Comparison of ENCODE assay signal across 8 cellular contexts in genomic region chr9:21576331-21577189, GRCh38.
A peak's percentile ranks its signal among the peaks of the same experiment; 100 is the strongest.
DNase-seq lines count a peak whose midpoint lies in the region; ATAC-seq and TF ChIP-seq lines count a peak whose summit lies in the region.

No MANE protein-coding gene starts in this region.

- H3K4me1 ChIP-seq in ACC112 (ENCODE audit: control insufficient read depth, insufficient read depth, low read length, unreplicated experiment): peaks cover 46% of the 10 kb centered on the region

- no peak overlapping the region for H3K4me3 Mint-ChIP-seq in progenitor cell of endocrine pancreas (ENCODE audit: low read depth)

- H3K4me1 Mint-ChIP-seq in progenitor cell of endocrine pancreas (ENCODE audit: low read depth): peaks cover 32% of the 10 kb centered on the region

- H2AFZ ChIP-seq in ACC112 (ENCODE audit: low read length, unreplicated experiment): peak overlapping the region; percentile 80

- H3K27me3 ChIP-seq in ACC112 (ENCODE audit: insufficient read depth, low read length): no peaks in the 10 kb centered on the region

- TF ChIP-seq CTCF in epithelial cell of esophagus (IDR thresholded peaks at IDR 0.05; ENCODE audit: insufficient read depth, low read depth, low read length, missing control alignments): no peak
- no peak for TF ChIP-seq CTCF in progenitor cell of endocrine pancreas (IDR thresholded peaks at IDR 0.05; ENCODE audit: unreplicated experiment)

- no peaks in the 10 kb centered on the region for H3K36me3 ChIP-seq in ACC112 (ENCODE audit: insufficient read depth, low read length)

- peak; percentile 62 for ATAC-seq in GM19395 (IDR thresholded peaks at IDR 0.05; ENCODE audit: unreplicated experiment)

- no peaks in the 10 kb centered on the region for H3K36me3 Mint-ChIP-seq in progenitor cell of endocrine pancreas (ENCODE audit: insufficient read depth)

- no peaks in the 10 kb centered on the region for H3K27me3 Mint-ChIP-seq in progenitor cell of endocrine pancreas

- no peaks in the 10 kb centered on the region for H3K9me3 Mint-ChIP-seq in progenitor cell of endocrine pancreas (ENCODE audit: low read depth)

- peak overlapping the region; percentile 43 for H3K27ac Mint-ChIP-seq in progenitor cell of endocrine pancreas

- peak overlapping the region; percentile 98 for H3K27ac ChIP-seq in ACC112 (ENCODE audit: low read depth, low read length)

- H3K4me3 ChIP-seq in ACC112 (ENCODE audit: low read depth, low read length): peak overlapping the region; percentile 77
- H3K4me3 ChIP-seq in epithelial cell of esophagus (ENCODE audit: low read length): peak overlapping the region; percentile 45

- peaks cover 63% of the 10 kb centered on the region for H3K79me2 ChIP-seq in ACC112 (ENCODE audit: control insufficient read depth, insufficient read depth, low read length, unreplicated experiment)

- DNase-seq in RKO (ENCODE audit: low spot score) (peak; percentile 92), epithelial cell of esophagus (ENCODE audit: low read depth) (peak; percentile 93), progenitor cell of endocrine pancreas (ENCODE audit: low spot score, unreplicated experiment) (no peak), AML-193 (lab: John Stamatoyannopoulos, UW) (no peak), NCI-H2171 (lab: John Stamatoyannopoulos, UW) (no peak), NAMALWA (ENCODE audit: low spot score) (no peak)

Comparison
In these comparisons a context has a peak if more than half of its experiments do, and no peak if none do; other contexts are left out.
1. DNase-seq: peak in RKO (single experiment) and epithelial cell of esophagus (single experiment); none in progenitor cell of endocrine pancreas (single experiment), AML-193 (0 of 2), NCI-H2171 (single experiment) and NAMALWA (single experiment).